ENCODE assay signal across 8 cellular contexts in genomic region chr17:28712037-28712704, GRCh38. TPM values are rescaled to one million over a fixed set of nuclear protein-coding genes. Genes with fewer than 3 reads are reported as not detected.
DNase-seq lines count a peak whose midpoint lies in the region; ATAC-seq, FAIRE-seq and TF ChIP-seq lines count a peak whose summit lies in the region.

No MANE protein-coding gene starts in this region.

- peak overlapping the region; percentile 70 to 86 for H3K18ac ChIP-seq in mesenchymal stem cell (ENCODE audit: low read depth in 1 of 2, low read length in 2 of 2)

- H2BK15ac ChIP-seq in mesenchymal stem cell (ENCODE audit: low read depth, poor library complexity, severe bottlenecking): no peak overlapping the region

- H2BK5ac ChIP-seq in mesenchymal stem cell (ENCODE audit: low read depth, low read length, poor library complexity, severe bottlenecking): no peak overlapping the region

- CTCF ChIA-PET in AG04449 (lab: Yijun Ruan, JAX): interaction anchor here (1.9 to 2.2 kb wide), 2 partner anchors 9 to 38 kb away, joined by 7 to 8 read pairs; no protein-coding TSS in a partner anchor

- H3K4me2 ChIP-seq in GM23338: peak overlapping the region; percentile 91
- H3K4me2 ChIP-seq in mesenchymal stem cell (ENCODE audit: low read length, poor library complexity, severe bottlenecking): no peak overlapping the region

- peak overlapping the region; percentile 99 for H3K27ac ChIP-seq in GM23338 (ENCODE audit: low read depth)
- H3K27ac ChIP-seq in breast epithelium: peak overlapping the region; percentile 90 to 93
- no peak overlapping the region for H3K27ac ChIP-seq in mesenchymal stem cell (ENCODE audit: low read length, poor library complexity, severe bottlenecking)

- peaks cover 23% of the 10 kb centered on the region for H3K27me3 Mint-ChIP-seq in GM23338 (ENCODE audit: insufficient read depth, low read depth, poor library complexity)

- peaks cover 53% of the 10 kb centered on the region for H3F3A ChIP-seq in GM23338 (replicated peaks; ENCODE audit: low read depth)

- H3K23ac ChIP-seq in mesenchymal stem cell (ENCODE audit: low read length in 2 of 2): peak overlapping the region in 1 of 2 experiments; percentile 10

- H3K9ac ChIP-seq in mesenchymal stem cell (ENCODE audit: low read length): peak overlapping the region; percentile 95

- no peak overlapping the region for H3K14ac ChIP-seq in mesenchymal stem cell (ENCODE audit: low read length in 2 of 2)

- H3K4me3 ChIP-seq in AG04449 (ENCODE audit: low read depth, low read length) (peak overlapping the region; percentile 43), GM23338 (peak overlapping the region; percentile 72), breast epithelium (peak overlapping the region; percentile 61 to 77 (median 76)), mesenchymal stem cell (ENCODE audit: insufficient read depth in 1 of 2, low read depth in 1 of 2, low read length in 2 of 2) (peak overlapping the region in 1 of 2 experiments; percentile 84)

- H3K4me3 Mint-ChIP-seq in GM23338: peak overlapping the region; percentile 97

- peaks cover 10% of the 10 kb centered on the region; the same call in 1 of the 2 replicates for H4K20me1 ChIP-seq in GM23338 (replicated peaks; ENCODE audit: insufficient read depth)

- peaks cover 13% of the 10 kb centered on the region; the same call in 1 of the 2 replicates for H3K36me3 ChIP-seq in GM23338 (ENCODE audit: insufficient read depth)
- H3K36me3 ChIP-seq in breast epithelium: no peaks in the 10 kb centered on the region
- peaks cover 34 to 42% of the 10 kb centered on the region in 2 experiments for H3K36me3 ChIP-seq in mesenchymal stem cell (ENCODE audit: control insufficient read depth in 1 of 2, insufficient read depth in 2 of 2, low read depth in 1 of 2, low read length in 2 of 2)

- peak overlapping the region; percentile 29 for H2BK12ac ChIP-seq in mesenchymal stem cell (ENCODE audit: low read length in 2 of 2)

- peaks cover 54% of the 10 kb centered on the region for H3K36me3 Mint-ChIP-seq in GM23338 (ENCODE audit: low read depth)

- DNase-seq in AG04449 (ENCODE audit: low read depth, low spot score) (no peak), GM23338 (ENCODE audit: low spot score) (peak; percentile 83), T-helper 22 cell (ENCODE audit: low read depth) (peak; percentile 53), breast epithelium (ENCODE audit: low spot score in 2 of 2) (no peak), mesenchymal stem cell (peak; percentile 55), HuH-7.5 (ENCODE audit: low spot score) (no peak), HTR-8/SVneo (ENCODE audit: insufficient read length, low spot score) (no peak)
- DNase-seq in stimulated activated naive CD4-positive, alpha-beta T cell treated with Interleukin-2 at 50 U/mL for 16 hours (lab: John Stamatoyannopoulos, UW): peak; percentile 65

- no peak for TF ChIP-seq POLR2A in breast epithelium (IDR thresholded peaks at IDR 0.05)

- H4K8ac ChIP-seq in mesenchymal stem cell (ENCODE audit: low read length): peak overlapping the region; percentile 90

- H3K9me3 Mint-ChIP-seq in GM23338: no peaks in the 10 kb centered on the region; the same call in 2 of the 3 replicates

- WGBS in mesenchymal stem cell: 22% methylated on average over 34 of the region's 34 CpGs

- no peaks in the 10 kb centered on the region for H3K9me3 ChIP-seq in breast epithelium
- H3K9me3 ChIP-seq in mesenchymal stem cell (ENCODE audit: control insufficient read depth, low read length): no peaks in the 10 kb centered on the region

- TF ChIP-seq CTCF in AG04449 (IDR thresholded peaks at IDR 0.05; ENCODE audit: insufficient read depth, low read length, missing control alignments) (no peak), GM23338 (conservative IDR thresholded peaks at IDR 0.05; ENCODE audit: low read depth in 2 of 2) (0 out of 4 replicates have a peak, but pooled peaks of 1 of the 2 experiments have one; percentile 10), breast epithelium (IDR thresholded peaks at IDR 0.05) (no peak)

- H4K91ac ChIP-seq in mesenchymal stem cell (ENCODE audit: low read length): peak overlapping the region; percentile 67

- H2AFZ ChIP-seq in GM23338: peak overlapping the region; percentile 80
- H2AFZ ChIP-seq in mesenchymal stem cell (ENCODE audit: low read depth, low read length): no peak overlapping the region

- POLR2A ChIA-PET in AG04449 (lab: Yijun Ruan, JAX): interaction anchor here (1.5 to 2.1 kb wide), 2 partner anchors 9 to 15 kb away, joined by 3 to 7 read pairs; no protein-coding TSS in a partner anchor

- H3K4me1 ChIP-seq in GM23338 (ENCODE audit: insufficient read depth) (peaks cover 30% of the 10 kb centered on the region), breast epithelium (peaks cover 0 to 10% of the 10 kb centered on the region in 2 donors), mesenchymal stem cell (ENCODE audit: control insufficient read depth, insufficient read depth, low read depth, low read length) (peaks cover 23% of the 10 kb centered on the region)

- peak overlapping the region; percentile 97 for H3K27ac Mint-ChIP-seq in GM23338

- no peaks in the 10 kb centered on the region for H3K27me3 ChIP-seq in GM23338 (ENCODE audit: insufficient read depth)
- no peaks in the 10 kb centered on the region for H3K27me3 ChIP-seq in breast epithelium
- no peaks in the 10 kb centered on the region for H3K27me3 ChIP-seq in mesenchymal stem cell (ENCODE audit: control insufficient read depth in 1 of 2, insufficient read depth in 1 of 2, low read length in 2 of 2)

- peak; percentile 42 for ATAC-seq in GM23338

- no peak for FAIRE-seq in HTR-8/SVneo (lab: Jason Lieb, UNC)

- H3K4me1 Mint-ChIP-seq in GM23338: peaks cover 37% of the 10 kb centered on the region

- H3K79me2 ChIP-seq in GM23338 (replicated peaks; ENCODE audit: insufficient read depth): peaks cover 39% of the 10 kb centered on the region

- peak overlapping the region; percentile 42 for H2BK120ac ChIP-seq in mesenchymal stem cell (ENCODE audit: low read depth, low read length)

- peaks cover 16% of the 10 kb centered on the region for H3K79me1 ChIP-seq in mesenchymal stem cell (replicated peaks; ENCODE audit: low read length, poor library complexity, severe bottlenecking)

- peak overlapping the region in 1 of 2 experiments; percentile 55 for H3K4ac ChIP-seq in mesenchymal stem cell (ENCODE audit: low read depth in 1 of 2, low read length in 2 of 2)

- H2AK5ac ChIP-seq in mesenchymal stem cell (ENCODE audit: low read length, severe bottlenecking): no peak overlapping the region

- intact Hi-C loops in breast epithelium (cut with DNase I; ENCODE audit: low total_unique reads): no loop called here

- H3K9me2 ChIP-seq in GM23338 (ENCODE audit: insufficient read depth): no peaks in the 10 kb centered on the region

TF ChIP-seq in GM23338, 12 proteins besides CTCF, POLR2A, EP300 and RAD21:
- TF ChIP-seq ZNF114 (CRISPR knock-in tag; IDR thresholded peaks at IDR 0.05) (no peak), NANOG (IDR thresholded peaks at IDR 0.05; ENCODE audit: borderline replicate concordance) (no peak), CREB1 (CRISPR knock-in tag; IDR thresholded peaks at IDR 0.05; ENCODE audit: low read depth) (no peak), JUNB (IDR thresholded peaks at IDR 0.05; ENCODE audit: unreplicated experiment) (no peak), POLR2AphosphoS5 (IDR thresholded peaks at IDR 0.05; ENCODE audit: low read depth) (no peak; the same call in none of the 2 replicates)

RNA-seq across cellular contexts. Expression of gene PROCA1, which starts 0.5 kb away (rescaled TPM):
- 10.0 and 11.3 TPM in 2 replicates for total RNA-seq in GM23338 (2014; rRNA removed; shearing (Covaris generic))
- 14.4 and 14.9 TPM in 2 replicates for polyA plus RNA-seq in GM23338 (2016; fragmentation: Nextera tagmentation; extraction: Ambion mirVana)
- 1 to 10 TPM; 1.6 to 2.3 (median 1.6) TPM for total RNA-seq in breast epithelium
- polyA plus RNA-seq in mesenchymal stem cell (2013, experiment 1 of 2): 1.2 TPM
- polyA plus RNA-seq in mesenchymal stem cell (2013, experiment 2 of 2): 1.4 TPM

RNA-seq across cellular contexts. Expression of gene RAB34, which starts 5.5 kb away (rescaled TPM):
- total RNA-seq in GM23338 (2014; rRNA removed; shearing (Covaris generic)): 381 and 394 TPM in 2 replicates
- 174 and 184 TPM in 2 replicates for polyA plus RNA-seq in GM23338 (2016; fragmentation: Nextera tagmentation; extraction: Ambion mirVana)
- total RNA-seq in breast epithelium: 100 to 1,000 TPM; 105 to 129 (median 123) TPM
- polyA plus RNA-seq in mesenchymal stem cell (2013, experiment 1 of 2): 121 TPM
- 126 TPM for polyA plus RNA-seq in mesenchymal stem cell (2013, experiment 2 of 2)

RNA-seq across cellular contexts. Expression of gene RPL23A, which starts 7.6 kb away (rescaled TPM):
- total RNA-seq in GM23338 (2014; rRNA removed; shearing (Covaris generic)): 592 and 656 TPM in 2 replicates
- 1,994 and 2,198 TPM in 2 replicates for polyA plus RNA-seq in GM23338 (2016; fragmentation: Nextera tagmentation; extraction: Ambion mirVana)
- total RNA-seq in breast epithelium: 100 to 1,000 TPM; 491 to 945 (median 754) TPM
- polyA plus RNA-seq in mesenchymal stem cell (2013, experiment 1 of 2): 2,598 TPM
- polyA plus RNA-seq in mesenchymal stem cell (2013, experiment 2 of 2): 2,575 TPM

RNA-seq across cellular contexts. Expression of gene TLCD1, which starts 13.9 kb away (rescaled TPM):
- total RNA-seq in GM23338 (2014; rRNA removed; shearing (Covaris generic)): 16.9 and 26.5 TPM in 2 replicates
- 47.0 and 47.7 TPM in 2 replicates for polyA plus RNA-seq in GM23338 (2016; fragmentation: Nextera tagmentation; extraction: Ambion mirVana)
- 1 to 10 TPM; 2.4 to 8.3 (median 3.9) TPM for total RNA-seq in breast epithelium
- 13.0 TPM for polyA plus RNA-seq in mesenchymal stem cell (2013, experiment 1 of 2)
- 12.6 TPM for polyA plus RNA-seq in mesenchymal stem cell (2013, experiment 2 of 2)

RNA-seq across cellular contexts. Expression of gene NEK8, which starts 16.4 kb away (rescaled TPM):
- total RNA-seq in GM23338 (2014; rRNA removed; shearing (Covaris generic)): 13.2 and 14.9 TPM in 2 replicates
- 8.9 and 10.0 TPM in 2 replicates for polyA plus RNA-seq in GM23338 (2016; fragmentation: Nextera tagmentation; extraction: Ambion mirVana)
- 1 to 10 TPM; 2.9 to 5.3 (median 2.9) TPM for total RNA-seq in breast epithelium
- 2.2 TPM for polyA plus RNA-seq in mesenchymal stem cell (2013, experiment 1 of 2)
- 2.2 TPM for polyA plus RNA-seq in mesenchymal stem cell (2013, experiment 2 of 2)

Comparison
In these comparisons a context has a peak if more than half of its experiments do, and no peak if none do; other contexts are left out.
1. DNase-seq: peak in GM23338 (single experiment), T-helper 22 cell (single experiment), mesenchymal stem cell (single experiment) and stimulated activated naive CD4-positive, alpha-beta T cell treated with Interleukin-2 at 50 U/mL for 16 hours (single experiment); none in AG04449 (single experiment), breast epithelium (0 of 2), HuH-7.5 (single experiment) and HTR-8/SVneo (single experiment).